ENCODE assay signal across 1 cellular context in the genomic region with DNA sequence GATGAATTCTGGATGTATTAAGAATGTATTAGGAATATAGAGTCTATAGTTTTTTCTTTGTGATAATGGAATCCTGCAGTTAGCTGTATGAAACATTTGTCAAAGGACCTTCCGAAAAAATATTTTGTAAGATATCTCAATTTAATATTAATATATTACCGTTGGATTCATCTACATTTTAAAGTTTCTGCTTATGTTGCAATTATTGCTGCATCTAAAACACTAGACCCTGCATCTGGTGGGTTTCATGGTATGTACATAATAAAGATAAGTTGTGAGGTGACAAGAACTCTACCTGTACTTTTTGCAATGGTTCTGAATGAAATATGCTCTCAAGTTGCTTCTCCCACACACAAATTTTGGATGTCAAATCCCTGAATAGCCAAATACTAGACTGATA.
TF ChIP-seq lines count a peak whose summit lies in the region.

No MANE protein-coding gene starts in this region.

TF ChIP-seq in K562, 482 proteins besides CTCF, POLR2A, EP300 and RAD21:
- TF ChIP-seq, protein P1, sequence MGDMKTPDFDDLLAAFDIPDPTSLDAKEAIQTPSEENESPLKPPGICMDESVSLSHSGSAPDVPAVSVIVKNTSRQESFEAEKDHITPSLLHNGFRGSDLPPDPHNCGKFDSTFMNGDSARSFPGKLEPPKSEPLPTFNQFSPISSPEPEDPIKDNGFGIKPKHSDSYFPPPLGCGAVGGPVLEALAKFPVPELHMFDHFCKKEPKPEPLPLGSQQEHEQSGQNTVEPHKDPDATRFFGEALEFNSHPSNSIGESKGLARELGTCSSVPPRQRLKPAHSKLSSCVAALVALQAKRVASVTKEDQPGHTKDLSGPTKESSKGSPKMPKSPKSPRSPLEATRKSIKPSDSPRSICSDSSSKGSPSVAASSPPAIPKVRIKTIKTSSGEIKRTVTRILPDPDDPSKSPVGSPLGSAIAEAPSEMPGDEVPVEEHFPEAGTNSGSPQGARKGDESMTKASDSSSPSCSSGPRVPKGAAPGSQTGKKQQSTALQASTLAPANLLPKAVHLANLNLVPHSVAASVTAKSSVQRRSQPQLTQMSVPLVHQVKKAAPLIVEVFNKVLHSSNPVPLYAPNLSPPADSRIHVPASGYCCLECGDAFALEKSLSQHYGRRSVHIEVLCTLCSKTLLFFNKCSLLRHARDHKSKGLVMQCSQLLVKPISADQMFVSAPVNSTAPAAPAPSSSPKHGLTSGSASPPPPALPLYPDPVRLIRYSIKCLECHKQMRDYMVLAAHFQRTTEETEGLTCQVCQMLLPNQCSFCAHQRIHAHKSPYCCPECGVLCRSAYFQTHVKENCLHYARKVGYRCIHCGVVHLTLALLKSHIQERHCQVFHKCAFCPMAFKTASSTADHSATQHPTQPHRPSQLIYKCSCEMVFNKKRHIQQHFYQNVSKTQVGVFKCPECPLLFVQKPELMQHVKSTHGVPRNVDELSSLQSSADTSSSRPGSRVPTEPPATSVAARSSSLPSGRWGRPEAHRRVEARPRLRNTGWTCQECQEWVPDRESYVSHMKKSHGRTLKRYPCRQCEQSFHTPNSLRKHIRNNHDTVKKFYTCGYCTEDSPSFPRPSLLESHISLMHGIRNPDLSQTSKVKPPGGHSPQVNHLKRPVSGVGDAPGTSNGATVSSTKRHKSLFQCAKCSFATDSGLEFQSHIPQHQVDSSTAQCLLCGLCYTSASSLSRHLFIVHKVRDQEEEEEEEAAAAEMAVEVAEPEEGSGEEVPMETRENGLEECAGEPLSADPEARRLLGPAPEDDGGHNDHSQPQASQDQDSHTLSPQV (IDR thresholded peaks at IDR 0.05): no peak
- 0 out of 2 replicates have a peak, but pooled peaks have one; percentile 5 for TF ChIP-seq ZNF316 (IDR thresholded peaks at IDR 0.05)
